ENCODE assay signal across 27 cellular contexts in genomic region chr12:124309744-124310143, GRCh38. TPM values are rescaled to one million over a fixed set of nuclear protein-coding genes. Genes with fewer than 3 reads are reported as not detected.
"Had no signal": no experiment of that assay in that cellular context is flagged by ENCODE, and none has a peak within 500 bp of the region (broad histone marks: within the 10 kb centered on the region; RNA-seq: fewer than 3 reads in every experiment).

No MANE protein-coding gene starts in this region.

- H3K4me3 ChIP-seq: pancreas, prostate gland, right lobe of liver, sigmoid colon, stomach, thoracic aorta, thyroid gland, tibial nerve, upper lobe of left lung, vagina had no signal

- H3K4me1 ChIP-seq: pancreas, prostate gland, right lobe of liver, sigmoid colon, thyroid gland, upper lobe of left lung, vagina had no signal

- H3K27ac ChIP-seq: neutrophil, pancreas, prostate gland, right lobe of liver, sigmoid colon, stomach, thoracic aorta, thyroid gland, tibial nerve, upper lobe of left lung, vagina had no signal

- H3K27me3 ChIP-seq: neutrophil, pancreas, right lobe of liver, sigmoid colon, stomach, thyroid gland, tibial nerve, upper lobe of left lung, vagina had no signal

- FAIRE-seq: pancreas, small intestine, urothelium cell line had no signal

- H3K36me3 ChIP-seq: neutrophil, pancreas, prostate gland, right lobe of liver, sigmoid colon, thoracic aorta, thyroid gland, upper lobe of left lung, vagina had no signal

- H3K9me3 ChIP-seq: neutrophil, pancreas, prostate gland, right lobe of liver, sigmoid colon, stomach, thoracic aorta, thyroid gland, tibial nerve, upper lobe of left lung, vagina had no signal

- DNase-seq: naive B cell; naive thymus-derived CD8-positive, alpha-beta T cell; nephron progenitor cell; nucleus accumbens; right lobe of liver; sigmoid colon; stimulated activated CD4-positive, alpha-beta T cell treated with anti-CD3 and anti-CD28 coated beads, Interleukin-15, amount 100 ng/mL, for 24 hours; stimulated activated CD4-positive, alpha-beta T cell treated with anti-CD3 and anti-CD28 coated beads, Interleukin-2, amount 100 ng/mL, for 24 hours; stimulated activated CD4-positive, alpha-beta T cell treated with anti-CD3 and anti-CD28 coated beads, Interleukin-2, amount 100 ng/mL, for 48 hours; stimulated activated CD4-positive, alpha-beta T cell treated with anti-CD3 and anti-CD28 coated beads, Interleukin-4, amount 100 ng/mL, for 24 hours; stimulated activated naive B cell treated with anti-CD40 and anti-IgM and Interleukin-4, amounts not matched to agents 10 μg/mL and 1 μg/mL and 100 μg/mL, for 72 hours; stimulated activated naive CD4-positive, alpha-beta T cell treated with Interleukin-2 at 50 U/mL for 16 hours; stomach; thyroid gland; trophoblast cell had no signal

- ATAC-seq: naive thymus-derived CD8-positive, alpha-beta T cell; natural killer cell treated with Interleukin-12 subunit alpha and Interleukin-12 subunit beta and Interleukin-15 and Interleukin-18, amount 100 ng/mL, for 72 hours; pancreas; right cardiac atrium; right lobe of liver; stimulated activated effector memory CD8-positive, alpha-beta T cell treated with anti-CD3 and anti-CD28 coated beads, Interleukin-12 subunit alpha, Interleukin-12 subunit beta, amount 100 ng/mL, for 72 hours; stimulated activated naive B cell treated with anti-CD40 and anti-IgM and Interleukin-4, amounts not matched to agents 10 μg/mL and 1 μg/mL and 100 μg/mL, for 72 hours had no signal

RNA-seq across cellular contexts. Expression of gene RFLNA, which starts 14.9 kb away (rescaled TPM):
- total RNA-seq: naive thymus-derived CD8-positive, alpha-beta T cell; natural killer cell treated with Interleukin-12 subunit alpha and Interleukin-12 subunit beta and Interleukin-15 and Interleukin-18, amount 100 ng/mL, for 72 hours had no signal
- polyA plus RNA-seq: naive thymus-derived CD8-positive, alpha-beta T cell had no signal
